1 cellular context compared by ENCODE assay signal in the genomic region with DNA sequence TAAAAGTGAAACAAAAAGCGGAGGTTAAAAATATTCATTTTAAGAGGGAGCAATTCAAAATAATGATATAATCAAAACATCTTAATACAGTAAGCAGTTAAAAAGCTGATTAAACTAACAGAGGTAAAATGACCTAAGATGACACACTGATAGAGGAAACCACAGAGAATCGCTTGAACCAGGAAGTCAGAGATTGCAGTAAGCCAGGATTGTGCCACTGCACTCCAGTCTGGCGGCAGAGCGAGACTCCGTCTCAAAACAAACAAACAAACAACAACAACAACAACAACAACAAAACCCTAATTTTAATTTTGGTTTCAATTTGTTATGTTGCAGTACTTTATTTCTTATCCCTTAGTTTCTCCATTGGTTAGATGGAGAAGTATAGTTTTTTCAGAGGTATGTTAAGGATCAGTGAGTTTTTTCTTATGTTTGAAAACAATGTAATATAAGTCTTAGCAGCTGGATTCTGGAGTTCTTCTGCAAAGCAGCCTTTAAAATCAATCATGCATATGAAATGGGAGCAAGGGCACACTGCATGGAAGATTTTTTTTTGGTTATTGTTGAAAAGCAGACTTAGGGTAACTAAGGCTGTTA.
TF ChIP-seq lines count a peak whose summit lies in the region.

No MANE protein-coding gene starts in this region.

TF ChIP-seq in GM12878, 131 proteins besides CTCF, POLR2A, EP300 and RAD21 (continued from another document and continues in another):
- TF ChIP-seq DPF2 (IDR thresholded peaks at IDR 0.05) (0 out of 2 replicates have a peak, but pooled peaks have one; percentile 24), NBN (IDR thresholded peaks at IDR 0.05) (no peak), ZNF24 (IDR thresholded peaks at IDR 0.05) (no peak), PML (IDR thresholded peaks at IDR 0.05; ENCODE audit: low read length) (no peak), JUNB (IDR thresholded peaks at IDR 0.05) (no peak), NR2F1 (conservative IDR thresholded peaks at IDR 0.05) (peak; percentile 34; the same call in 1 of the 2 replicates), FOXM1 (IDR thresholded peaks at IDR 0.05; ENCODE audit: low read depth, low read length) (no peak), ATF7 (IDR thresholded peaks at IDR 0.05; ENCODE audit: low read depth) (peak; percentile 65), RUNX3 (IDR thresholded peaks at IDR 0.05; ENCODE audit: low read length) (peak; percentile 79), RB1 (IDR thresholded peaks at IDR 0.05; ENCODE audit: borderline replicate concordance) (no peak), KAT2A (conservative IDR thresholded peaks at IDR 0.05; ENCODE audit: control insufficient read depth, low read depth, low read length) (no peak), CREB1 (IDR thresholded peaks at IDR 0.05; ENCODE audit: low read depth) (no peak), NFYA (IDR thresholded peaks at IDR 0.05; ENCODE audit: borderline replicate concordance, low read depth, low read length) (no peak), BRCA1 (IDR thresholded peaks at IDR 0.05; ENCODE audit: low read depth, low read length) (no peak), CHD1 (IDR thresholded peaks at IDR 0.05; ENCODE audit: low read depth, low read length) (no peak), POLR2AphosphoS5 (IDR thresholded peaks at IDR 0.05; ENCODE audit: low read length) (0 out of 2 replicates have a peak, but pooled peaks have one; percentile 32), TARDBP (IDR thresholded peaks at IDR 0.05; ENCODE audit: borderline replicate concordance) (no peak), CBFB (IDR thresholded peaks at IDR 0.05; ENCODE audit: low read depth) (no peak), LARP7 (IDR thresholded peaks at IDR 0.05) (no peak), MTA2 (IDR thresholded peaks at IDR 0.05; ENCODE audit: low read depth) (peak; percentile 46; the same call in 1 of the 2 replicates), ETV6 (conservative IDR thresholded peaks at IDR 0.05 in 1 of 2, IDR thresholded peaks at IDR 0.05 in 1 of 2; ENCODE audit: borderline replicate concordance in 1 of 2, low read depth in 1 of 2) (0 out of 4 replicates have a peak, but pooled peaks of 1 of the 2 experiments have one; percentile 15), RFX5 (IDR thresholded peaks at IDR 0.05; ENCODE audit: low read depth, low read length) (no peak), KLF5 (IDR thresholded peaks at IDR 0.05; ENCODE audit: partially characterized antibody) (no peak), SUZ12 (IDR thresholded peaks at IDR 0.05; ENCODE audit: unreplicated experiment) (no peak), HDGF (IDR thresholded peaks at IDR 0.05) (no peak), POLR2AphosphoS2 (IDR thresholded peaks at IDR 0.05; ENCODE audit: low read depth, low read length) (no peak), EZH2 (IDR thresholded peaks at IDR 0.05; ENCODE audit: borderline replicate concordance, control insufficient read depth, low read depth, low read length) (no peak), RAD51 (IDR thresholded peaks at IDR 0.05) (no peak), ZNF384 (IDR thresholded peaks at IDR 0.05; ENCODE audit: borderline replicate concordance, low read depth, low read length) (no peak), IKZF2 (IDR thresholded peaks at IDR 0.05) (peak; percentile 49 to 63; a peak in 3 of 4 replicates), BCL11A (IDR thresholded peaks at IDR 0.05; ENCODE audit: low read depth, low read length) (no peak), SIN3A (IDR thresholded peaks at IDR 0.05; ENCODE audit: low read depth, low read length) (no peak), IRF4 (IDR thresholded peaks at IDR 0.05; ENCODE audit: low read depth, low read length) (no peak)
- TF ChIP-seq, protein P1, sequence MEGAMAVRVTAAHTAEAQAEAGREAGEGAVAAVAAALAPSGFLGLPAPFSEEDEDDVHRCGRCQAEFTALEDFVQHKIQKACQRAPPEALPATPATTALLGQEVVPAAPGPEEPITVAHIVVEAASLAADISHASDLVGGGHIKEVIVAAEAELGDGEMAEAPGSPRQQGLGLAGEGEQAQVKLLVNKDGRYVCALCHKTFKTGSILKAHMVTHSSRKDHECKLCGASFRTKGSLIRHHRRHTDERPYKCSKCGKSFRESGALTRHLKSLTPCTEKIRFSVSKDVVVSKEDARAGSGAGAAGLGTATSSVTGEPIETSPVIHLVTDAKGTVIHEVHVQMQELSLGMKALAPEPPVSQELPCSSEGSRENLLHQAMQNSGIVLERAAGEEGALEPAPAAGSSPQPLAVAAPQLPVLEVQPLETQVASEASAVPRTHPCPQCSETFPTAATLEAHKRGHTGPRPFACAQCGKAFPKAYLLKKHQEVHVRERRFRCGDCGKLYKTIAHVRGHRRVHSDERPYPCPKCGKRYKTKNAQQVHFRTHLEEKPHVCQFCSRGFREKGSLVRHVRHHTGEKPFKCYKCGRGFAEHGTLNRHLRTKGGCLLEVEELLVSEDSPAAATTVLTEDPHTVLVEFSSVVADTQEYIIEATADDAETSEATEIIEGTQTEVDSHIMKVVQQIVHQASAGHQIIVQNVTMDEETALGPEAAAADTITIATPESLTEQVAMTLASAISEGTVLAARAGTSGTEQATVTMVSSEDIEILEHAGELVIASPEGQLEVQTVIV (IDR thresholded peaks at IDR 0.05; ENCODE audit: borderline replicate concordance, partially characterized antibody), result no peak
- TF ChIP-seq, protein P2, sequence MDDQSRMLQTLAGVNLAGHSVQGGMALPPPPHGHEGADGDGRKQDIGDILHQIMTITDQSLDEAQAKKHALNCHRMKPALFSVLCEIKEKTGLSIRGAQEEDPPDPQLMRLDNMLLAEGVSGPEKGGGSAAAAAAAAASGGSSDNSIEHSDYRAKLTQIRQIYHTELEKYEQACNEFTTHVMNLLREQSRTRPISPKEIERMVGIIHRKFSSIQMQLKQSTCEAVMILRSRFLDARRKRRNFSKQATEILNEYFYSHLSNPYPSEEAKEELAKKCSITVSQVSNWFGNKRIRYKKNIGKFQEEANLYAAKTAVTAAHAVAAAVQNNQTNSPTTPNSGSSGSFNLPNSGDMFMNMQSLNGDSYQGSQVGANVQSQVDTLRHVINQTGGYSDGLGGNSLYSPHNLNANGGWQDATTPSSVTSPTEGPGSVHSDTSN (IDR thresholded peaks at IDR 0.05; ENCODE audit: insufficient replicate concordance, low read depth, low read length), result no peak
- TF ChIP-seq, protein P3, sequence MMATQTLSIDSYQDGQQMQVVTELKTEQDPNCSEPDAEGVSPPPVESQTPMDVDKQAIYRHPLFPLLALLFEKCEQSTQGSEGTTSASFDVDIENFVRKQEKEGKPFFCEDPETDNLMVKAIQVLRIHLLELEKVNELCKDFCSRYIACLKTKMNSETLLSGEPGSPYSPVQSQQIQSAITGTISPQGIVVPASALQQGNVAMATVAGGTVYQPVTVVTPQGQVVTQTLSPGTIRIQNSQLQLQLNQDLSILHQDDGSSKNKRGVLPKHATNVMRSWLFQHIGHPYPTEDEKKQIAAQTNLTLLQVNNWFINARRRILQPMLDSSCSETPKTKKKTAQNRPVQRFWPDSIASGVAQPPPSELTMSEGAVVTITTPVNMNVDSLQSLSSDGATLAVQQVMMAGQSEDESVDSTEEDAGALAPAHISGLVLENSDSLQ (IDR thresholded peaks at IDR 0.05), result no peak
- TF ChIP-seq, protein P4, sequence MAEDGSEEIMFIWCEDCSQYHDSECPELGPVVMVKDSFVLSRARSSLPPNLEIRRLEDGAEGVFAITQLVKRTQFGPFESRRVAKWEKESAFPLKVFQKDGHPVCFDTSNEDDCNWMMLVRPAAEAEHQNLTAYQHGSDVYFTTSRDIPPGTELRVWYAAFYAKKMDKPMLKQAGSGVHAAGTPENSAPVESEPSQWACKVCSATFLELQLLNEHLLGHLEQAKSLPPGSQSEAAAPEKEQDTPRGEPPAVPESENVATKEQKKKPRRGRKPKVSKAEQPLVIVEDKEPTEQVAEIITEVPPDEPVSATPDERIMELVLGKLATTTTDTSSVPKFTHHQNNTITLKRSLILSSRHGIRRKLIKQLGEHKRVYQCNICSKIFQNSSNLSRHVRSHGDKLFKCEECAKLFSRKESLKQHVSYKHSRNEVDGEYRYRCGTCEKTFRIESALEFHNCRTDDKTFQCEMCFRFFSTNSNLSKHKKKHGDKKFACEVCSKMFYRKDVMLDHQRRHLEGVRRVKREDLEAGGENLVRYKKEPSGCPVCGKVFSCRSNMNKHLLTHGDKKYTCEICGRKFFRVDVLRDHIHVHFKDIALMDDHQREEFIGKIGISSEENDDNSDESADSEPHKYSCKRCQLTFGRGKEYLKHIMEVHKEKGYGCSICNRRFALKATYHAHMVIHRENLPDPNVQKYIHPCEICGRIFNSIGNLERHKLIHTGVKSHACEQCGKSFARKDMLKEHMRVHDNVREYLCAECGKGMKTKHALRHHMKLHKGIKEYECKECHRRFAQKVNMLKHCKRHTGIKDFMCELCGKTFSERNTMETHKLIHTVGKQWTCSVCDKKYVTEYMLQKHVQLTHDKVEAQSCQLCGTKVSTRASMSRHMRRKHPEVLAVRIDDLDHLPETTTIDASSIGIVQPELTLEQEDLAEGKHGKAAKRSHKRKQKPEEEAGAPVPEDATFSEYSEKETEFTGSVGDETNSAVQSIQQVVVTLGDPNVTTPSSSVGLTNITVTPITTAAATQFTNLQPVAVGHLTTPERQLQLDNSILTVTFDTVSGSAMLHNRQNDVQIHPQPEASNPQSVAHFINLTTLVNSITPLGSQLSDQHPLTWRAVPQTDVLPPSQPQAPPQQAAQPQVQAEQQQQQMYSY (CRISPR knock-in tag; IDR thresholded peaks at IDR 0.05), result no peak
- TF ChIP-seq, protein P5, sequence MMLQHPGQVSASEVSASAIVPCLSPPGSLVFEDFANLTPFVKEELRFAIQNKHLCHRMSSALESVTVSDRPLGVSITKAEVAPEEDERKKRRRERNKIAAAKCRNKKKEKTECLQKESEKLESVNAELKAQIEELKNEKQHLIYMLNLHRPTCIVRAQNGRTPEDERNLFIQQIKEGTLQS (IDR thresholded peaks at IDR 0.05; ENCODE audit: borderline replicate concordance, extremely low read depth, low read depth, low read length), result no peak
- TF ChIP-seq, protein P6, sequence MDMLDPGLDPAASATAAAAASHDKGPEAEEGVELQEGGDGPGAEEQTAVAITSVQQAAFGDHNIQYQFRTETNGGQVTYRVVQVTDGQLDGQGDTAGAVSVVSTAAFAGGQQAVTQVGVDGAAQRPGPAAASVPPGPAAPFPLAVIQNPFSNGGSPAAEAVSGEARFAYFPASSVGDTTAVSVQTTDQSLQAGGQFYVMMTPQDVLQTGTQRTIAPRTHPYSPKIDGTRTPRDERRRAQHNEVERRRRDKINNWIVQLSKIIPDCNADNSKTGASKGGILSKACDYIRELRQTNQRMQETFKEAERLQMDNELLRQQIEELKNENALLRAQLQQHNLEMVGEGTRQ (IDR thresholded peaks at IDR 0.05; ENCODE audit: borderline replicate concordance, low read depth, low read length), result no peak
- TF ChIP-seq, protein P7, sequence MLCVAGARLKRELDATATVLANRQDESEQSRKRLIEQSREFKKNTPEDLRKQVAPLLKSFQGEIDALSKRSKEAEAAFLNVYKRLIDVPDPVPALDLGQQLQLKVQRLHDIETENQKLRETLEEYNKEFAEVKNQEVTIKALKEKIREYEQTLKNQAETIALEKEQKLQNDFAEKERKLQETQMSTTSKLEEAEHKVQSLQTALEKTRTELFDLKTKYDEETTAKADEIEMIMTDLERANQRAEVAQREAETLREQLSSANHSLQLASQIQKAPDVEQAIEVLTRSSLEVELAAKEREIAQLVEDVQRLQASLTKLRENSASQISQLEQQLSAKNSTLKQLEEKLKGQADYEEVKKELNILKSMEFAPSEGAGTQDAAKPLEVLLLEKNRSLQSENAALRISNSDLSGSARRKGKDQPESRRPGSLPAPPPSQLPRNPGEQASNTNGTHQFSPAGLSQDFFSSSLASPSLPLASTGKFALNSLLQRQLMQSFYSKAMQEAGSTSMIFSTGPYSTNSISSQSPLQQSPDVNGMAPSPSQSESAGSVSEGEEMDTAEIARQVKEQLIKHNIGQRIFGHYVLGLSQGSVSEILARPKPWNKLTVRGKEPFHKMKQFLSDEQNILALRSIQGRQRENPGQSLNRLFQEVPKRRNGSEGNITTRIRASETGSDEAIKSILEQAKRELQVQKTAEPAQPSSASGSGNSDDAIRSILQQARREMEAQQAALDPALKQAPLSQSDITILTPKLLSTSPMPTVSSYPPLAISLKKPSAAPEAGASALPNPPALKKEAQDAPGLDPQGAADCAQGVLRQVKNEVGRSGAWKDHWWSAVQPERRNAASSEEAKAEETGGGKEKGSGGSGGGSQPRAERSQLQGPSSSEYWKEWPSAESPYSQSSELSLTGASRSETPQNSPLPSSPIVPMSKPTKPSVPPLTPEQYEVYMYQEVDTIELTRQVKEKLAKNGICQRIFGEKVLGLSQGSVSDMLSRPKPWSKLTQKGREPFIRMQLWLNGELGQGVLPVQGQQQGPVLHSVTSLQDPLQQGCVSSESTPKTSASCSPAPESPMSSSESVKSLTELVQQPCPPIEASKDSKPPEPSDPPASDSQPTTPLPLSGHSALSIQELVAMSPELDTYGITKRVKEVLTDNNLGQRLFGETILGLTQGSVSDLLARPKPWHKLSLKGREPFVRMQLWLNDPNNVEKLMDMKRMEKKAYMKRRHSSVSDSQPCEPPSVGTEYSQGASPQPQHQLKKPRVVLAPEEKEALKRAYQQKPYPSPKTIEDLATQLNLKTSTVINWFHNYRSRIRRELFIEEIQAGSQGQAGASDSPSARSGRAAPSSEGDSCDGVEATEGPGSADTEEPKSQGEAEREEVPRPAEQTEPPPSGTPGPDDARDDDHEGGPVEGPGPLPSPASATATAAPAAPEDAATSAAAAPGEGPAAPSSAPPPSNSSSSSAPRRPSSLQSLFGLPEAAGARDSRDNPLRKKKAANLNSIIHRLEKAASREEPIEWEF (IDR thresholded peaks at IDR 0.05; ENCODE audit: insufficient replicate concordance, low read depth, low read length), result no peak
- TF ChIP-seq, protein P8, sequence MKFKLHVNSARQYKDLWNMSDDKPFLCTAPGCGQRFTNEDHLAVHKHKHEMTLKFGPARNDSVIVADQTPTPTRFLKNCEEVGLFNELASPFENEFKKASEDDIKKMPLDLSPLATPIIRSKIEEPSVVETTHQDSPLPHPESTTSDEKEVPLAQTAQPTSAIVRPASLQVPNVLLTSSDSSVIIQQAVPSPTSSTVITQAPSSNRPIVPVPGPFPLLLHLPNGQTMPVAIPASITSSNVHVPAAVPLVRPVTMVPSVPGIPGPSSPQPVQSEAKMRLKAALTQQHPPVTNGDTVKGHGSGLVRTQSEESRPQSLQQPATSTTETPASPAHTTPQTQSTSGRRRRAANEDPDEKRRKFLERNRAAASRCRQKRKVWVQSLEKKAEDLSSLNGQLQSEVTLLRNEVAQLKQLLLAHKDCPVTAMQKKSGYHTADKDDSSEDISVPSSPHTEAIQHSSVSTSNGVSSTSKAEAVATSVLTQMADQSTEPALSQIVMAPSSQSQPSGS (IDR thresholded peaks at IDR 0.05; ENCODE audit: low read length), result no peak
